ENCODE assay signal across 8 cellular contexts in genomic region chr7:80659120-80660055, GRCh38. TPM values are rescaled to one million over a fixed set of nuclear protein-coding genes. Genes with fewer than 3 reads are reported as not detected.
DNase-seq lines count a peak whose midpoint lies in the region; ATAC-seq and TF ChIP-seq lines count a peak whose summit lies in the region.

No MANE protein-coding gene starts in this region.

- H3K9me3 ChIP-seq in CD8-positive, alpha-beta T cell (ENCODE audit: low read length): no peaks in the 10 kb centered on the region

- H3K4me3 ChIP-seq in CD8-positive, alpha-beta T cell (ENCODE audit: low read depth, low read length): no peak overlapping the region
- no peak overlapping the region for H3K4me3 ChIP-seq in astrocyte of the spinal cord (ENCODE audit: low read depth, low read length)

- H3K27ac Mint-ChIP-seq in CD8-positive, alpha-beta T cell: no peak overlapping the region
- H3K27ac Mint-ChIP-seq in activated naive CD4-positive, alpha-beta T cell treated with anti-CD3 and anti-CD28 coated beads, Interleukin-2, amount 10 ng/mL, durations not matched to agents 7 days and 5 days: no peak overlapping the region

- no peak for DNase-seq in CD8-positive, alpha-beta T cell
- DNase-seq in NCI-H1417 treated with DMSO at 0.1 percent for 48 hours (lab: John Stamatoyannopoulos, UW) (peak; percentile 13), astrocyte of the spinal cord (ENCODE audit: low read depth, low spot score) (peak; percentile 50), left lobe of liver (ENCODE audit: low spot score) (no peak)
- DNase-seq in effector CD4-positive, alpha-beta T cell: no peak
- DNase-seq in activated CD8-positive, alpha-beta memory T cell treated with anti-CD3 and anti-CD28 coated beads for 24 hours: no peak
- DNase-seq in activated naive CD4-positive, alpha-beta T cell treated with anti-CD3 and anti-CD28 coated beads, Interleukin-2, amount 10 ng/mL, durations not matched to agents 7 days and 5 days: no peak

- no peaks in the 10 kb centered on the region for H3K36me3 ChIP-seq in CD8-positive, alpha-beta T cell (ENCODE audit: insufficient read depth, low read length)

- no peaks in the 10 kb centered on the region for H3K4me1 ChIP-seq in CD8-positive, alpha-beta T cell (ENCODE audit: insufficient read depth, low read length)

- H3K4me1 Mint-ChIP-seq in CD8-positive, alpha-beta T cell (ENCODE audit: low read depth): peaks cover 2% of the 10 kb centered on the region
- H3K4me1 Mint-ChIP-seq in activated naive CD4-positive, alpha-beta T cell treated with anti-CD3 and anti-CD28 coated beads, Interleukin-2, amount 10 ng/mL, durations not matched to agents 7 days and 5 days: no peaks in the 10 kb centered on the region

- in situ Hi-C loops in astrocyte of the spinal cord (cut with HindIII; ENCODE audit: low sequenced_read_pairs): no loop called here

- H3K27me3 ChIP-seq in CD8-positive, alpha-beta T cell (ENCODE audit: insufficient read depth, low read length): no peaks in the 10 kb centered on the region

- POLR2A ChIA-PET in CD8-positive, alpha-beta T cell (lab: Charles Lee): no interaction called here

- CTCF ChIA-PET in CD8-positive, alpha-beta T cell (lab: Charles Lee): interaction anchor here (0.7 to 1.7 kb wide), 3 partner anchors 9 to 599 kb away, joined by 3 to 6 read pairs (median 3); no protein-coding TSS in a partner anchor
- CTCF ChIA-PET in activated naive CD4-positive, alpha-beta T cell treated with anti-CD3 and anti-CD28 coated beads, Interleukin-2, amount 10 ng/mL, durations not matched to agents 7 days and 5 days (lab: Charles Lee): interaction anchor here (0.7 to 1.3 kb wide), 3 partner anchors 16 to 598 kb away, joined by 3 to 4 read pairs (median 4); no protein-coding TSS in a partner anchor

- no peaks in the 10 kb centered on the region for H3K27me3 Mint-ChIP-seq in CD8-positive, alpha-beta T cell (ENCODE audit: low read depth)
- no peaks in the 10 kb centered on the region for H3K27me3 Mint-ChIP-seq in activated naive CD4-positive, alpha-beta T cell treated with anti-CD3 and anti-CD28 coated beads, Interleukin-2, amount 10 ng/mL, durations not matched to agents 7 days and 5 days

- H3K9me3 Mint-ChIP-seq in CD8-positive, alpha-beta T cell: no peaks in the 10 kb centered on the region
- H3K9me3 Mint-ChIP-seq in activated naive CD4-positive, alpha-beta T cell treated with anti-CD3 and anti-CD28 coated beads, Interleukin-2, amount 10 ng/mL, durations not matched to agents 7 days and 5 days: no peaks in the 10 kb centered on the region

- peak; percentile 52 for ATAC-seq in CD8-positive, alpha-beta T cell
- ATAC-seq in GM21390 (IDR thresholded peaks at IDR 0.05; ENCODE audit: unreplicated experiment) (peak; percentile 61), left lobe of liver (peak; percentile 80)

- H3K36me3 Mint-ChIP-seq in CD8-positive, alpha-beta T cell: no peaks in the 10 kb centered on the region
- no peaks in the 10 kb centered on the region for H3K36me3 Mint-ChIP-seq in activated naive CD4-positive, alpha-beta T cell treated with anti-CD3 and anti-CD28 coated beads, Interleukin-2, amount 10 ng/mL, durations not matched to agents 7 days and 5 days

- H3K27ac ChIP-seq in CD8-positive, alpha-beta T cell (ENCODE audit: low read depth, low read length): no peak overlapping the region

- intact Hi-C loops in CD8-positive, alpha-beta T cell (cut with DNase I, micrococcal nuclease): loop anchor here (1.0 to 2.0 kb wide), 2 partner anchors 564 to 599 kb away; no protein-coding TSS in a partner anchor

- peak; percentile 69 for TF ChIP-seq CTCF in CD8-positive, alpha-beta T cell (IDR thresholded peaks at IDR 0.05)
- TF ChIP-seq CTCF in astrocyte of the spinal cord (IDR thresholded peaks at IDR 0.05; ENCODE audit: low read depth, low read length): peak; percentile 52

- no peak overlapping the region for H3K4me3 Mint-ChIP-seq in CD8-positive, alpha-beta T cell
- H3K4me3 Mint-ChIP-seq in activated naive CD4-positive, alpha-beta T cell treated with anti-CD3 and anti-CD28 coated beads, Interleukin-2, amount 10 ng/mL, durations not matched to agents 7 days and 5 days: no peak overlapping the region

RNA-seq across cellular contexts. Expression of gene CD36, which starts 20.9 kb away (rescaled TPM):
- total RNA-seq in CD8-positive, alpha-beta T cell: under 1 TPM in 1 of 2 experiments, not detected in 1; 0.38 TPM
- 16.3 TPM for total RNA-seq in left lobe of liver

Comparison
In these comparisons a context has a peak if more than half of its experiments do, and no peak if none do; other contexts are left out.
1. DNase-seq: peak in NCI-H1417 treated with DMSO at 0.1 percent for 48 hours (single experiment) and astrocyte of the spinal cord (single experiment); none in CD8-positive, alpha-beta T cell (0 of 7), left lobe of liver (single experiment), effector CD4-positive, alpha-beta T cell (single experiment), activated CD8-positive, alpha-beta memory T cell treated with anti-CD3 and anti-CD28 coated beads for 24 hours (single experiment) and activated naive CD4-positive, alpha-beta T cell treated with anti-CD3 and anti-CD28 coated beads, Interleukin-2, amount 10 ng/mL, durations not matched to agents 7 days and 5 days (single experiment).
2. RNA of gene CD36, which starts 20.9 kb away (total RNA-seq): 16.3 TPM in left lobe of liver (single experiment); 0.38 TPM in CD8-positive, alpha-beta T cell; every median in the first group is over 10 times any median in the second.
3. Peak in every context shown above with its lines, with median percentiles within 50 percentile points of each other: ATAC-seq.